12 cellular contexts compared by ENCODE assay signal in the genomic region with DNA sequence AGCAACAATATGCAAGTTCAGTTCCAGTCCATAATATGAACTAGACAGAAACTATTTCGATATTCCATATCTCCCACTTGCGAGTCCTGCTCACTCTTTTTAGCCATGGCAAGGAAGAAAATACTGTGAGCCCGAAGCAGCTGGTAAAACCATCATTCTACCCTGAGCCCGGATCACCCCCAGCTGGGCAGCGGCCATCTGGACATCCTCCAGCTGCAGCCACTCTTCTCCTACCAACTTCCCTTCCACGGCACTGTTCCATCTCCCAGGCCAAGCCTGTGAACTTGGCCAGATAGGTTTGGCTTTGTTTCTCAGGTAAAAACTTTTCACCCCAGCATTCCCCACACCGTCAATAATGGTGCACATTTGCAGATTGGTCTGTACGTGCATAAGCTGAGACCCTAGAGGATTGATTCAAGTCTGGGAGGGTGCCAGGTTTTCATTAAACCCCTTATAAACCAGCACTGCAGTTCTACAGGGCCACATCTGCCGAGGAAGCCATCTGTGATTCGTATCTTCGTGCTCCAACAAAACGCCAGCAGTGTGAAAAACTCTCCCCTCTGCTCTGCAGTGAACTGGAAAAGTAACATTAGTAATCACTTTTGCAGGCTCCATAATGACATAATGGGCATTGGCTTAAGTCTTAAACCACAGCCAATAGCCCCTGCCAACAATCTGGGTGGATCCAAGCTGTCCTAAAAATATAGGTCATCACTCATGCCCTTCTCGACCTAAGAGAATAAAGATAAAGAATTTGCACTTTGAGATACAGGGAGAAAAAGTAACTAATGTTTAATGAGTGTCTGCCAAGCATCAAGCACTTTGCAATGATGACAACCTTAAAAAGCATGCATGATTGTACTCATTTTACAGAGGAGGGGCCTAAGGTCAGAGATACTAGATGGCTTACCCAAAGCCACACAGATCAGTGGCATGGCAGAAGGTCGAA.
DNase-seq lines count a peak whose midpoint lies in the region; ATAC-seq and TF ChIP-seq lines count a peak whose summit lies in the region.
"Had no signal": no experiment of that assay in that cellular context is flagged by ENCODE, and none has a peak within 500 bp of the region (broad histone marks: within the 10 kb centered on the region; RNA-seq: fewer than 3 reads in every experiment).

No MANE protein-coding gene starts in this region.

- no peak overlapping the region for H3K4me3 Mint-ChIP-seq in activated naive CD8-positive, alpha-beta T cell treated with anti-CD3 and anti-CD28 coated beads for 36 hours

- no peak for TF ChIP-seq CTCF in foreskin keratinocyte (conservative IDR thresholded peaks at IDR 0.05)

- H3K4me1 Mint-ChIP-seq in activated naive CD8-positive, alpha-beta T cell treated with anti-CD3 and anti-CD28 coated beads for 36 hours, result no peaks in the 10 kb centered on the region

- H3K27ac ChIP-seq in foreskin keratinocyte, result no peak overlapping the region
- H3K27ac ChIP-seq: C4-2B, pancreas had no signal

- H3K4me1 ChIP-seq in foreskin keratinocyte, result no peaks in the 10 kb centered on the region

- no peak overlapping the region for H3K27ac Mint-ChIP-seq in activated naive CD8-positive, alpha-beta T cell treated with anti-CD3 and anti-CD28 coated beads for 36 hours
- H3K27ac Mint-ChIP-seq: type B pancreatic cell had no signal

- H3K36me3 Mint-ChIP-seq in activated naive CD8-positive, alpha-beta T cell treated with anti-CD3 and anti-CD28 coated beads for 36 hours, result no peaks in the 10 kb centered on the region
- H3K36me3 Mint-ChIP-seq: type B pancreatic cell had no signal

- peak; percentile 57 for DNase-seq in AG20443 (ENCODE audit: low spot score)
- peak; percentile 75 for DNase-seq in NCI-H1105 (lab: John Stamatoyannopoulos, UW)
- peak; percentile 32 for DNase-seq in amniotic epithelial cell (ENCODE audit: low read depth)
- DNase-seq in medulla oblongata (ENCODE audit: extremely low spot score), result peak; percentile 12
- no peak for DNase-seq in foreskin keratinocyte
- DNase-seq in NCI-H1417 treated with DMSO at 0.1 percent for 48 hours (lab: John Stamatoyannopoulos, UW), result no peak
- no peak for DNase-seq in GOT3 (lab: John Stamatoyannopoulos, UW)
- no peak for DNase-seq in activated naive CD8-positive, alpha-beta T cell treated with anti-CD3 and anti-CD28 coated beads for 36 hours
- DNase-seq: kidney, pancreas had no signal

- ATAC-seq in foreskin keratinocyte, result no peak
- ATAC-seq: pancreas had no signal

- H3K27me3 ChIP-seq in foreskin keratinocyte, result no peaks in the 10 kb centered on the region
- H3K27me3 ChIP-seq: pancreas had no signal

- H3K27me3 Mint-ChIP-seq in activated naive CD8-positive, alpha-beta T cell treated with anti-CD3 and anti-CD28 coated beads for 36 hours, result peaks cover 11% of the 10 kb centered on the region
- H3K27me3 Mint-ChIP-seq: type B pancreatic cell had no signal

- H3K9me3 Mint-ChIP-seq in activated naive CD8-positive, alpha-beta T cell treated with anti-CD3 and anti-CD28 coated beads for 36 hours, result no peaks in the 10 kb centered on the region
- H3K9me3 Mint-ChIP-seq: type B pancreatic cell had no signal

Comparison
In these comparisons a context has a peak if more than half of its experiments do, and no peak if none do; other contexts are left out.
1. DNase-seq: peak in AG20443 (single experiment), NCI-H1105 (single experiment), amniotic epithelial cell (single experiment) and medulla oblongata (single experiment); none in foreskin keratinocyte (0 of 2), NCI-H1417 treated with DMSO at 0.1 percent for 48 hours (single experiment), GOT3 (single experiment) and activated naive CD8-positive, alpha-beta T cell treated with anti-CD3 and anti-CD28 coated beads for 36 hours (single experiment).